ENCODE assay signal across 10 cellular contexts in the genomic region with DNA sequence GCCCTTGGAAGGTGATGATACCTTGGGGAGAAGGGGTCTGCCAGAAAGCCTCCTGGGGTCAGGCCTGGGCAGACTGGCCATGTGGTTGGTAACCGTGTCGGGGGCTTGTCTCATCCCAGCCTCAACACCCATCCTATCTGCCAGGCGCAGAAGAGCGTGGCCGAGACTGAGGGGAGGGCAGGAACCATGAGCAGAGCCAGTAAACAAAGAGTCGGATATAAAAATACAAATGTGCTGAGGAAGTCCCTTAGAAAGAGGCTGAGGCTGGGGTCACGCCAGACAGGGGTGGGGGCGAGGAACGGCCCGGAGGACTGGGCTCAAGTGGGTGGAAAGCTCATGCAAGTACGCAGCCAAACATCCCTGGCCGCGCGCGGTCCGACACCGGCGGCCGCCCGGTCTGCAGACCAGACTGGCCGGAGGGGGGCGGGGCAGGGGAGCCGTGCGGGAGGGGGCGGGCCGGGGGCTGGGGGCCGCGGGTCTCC. TPM values are rescaled to one million over a fixed set of nuclear protein-coding genes. Genes with fewer than 3 reads are reported as not detected.
DNase-seq lines count a peak whose midpoint lies in the region; ATAC-seq and TF ChIP-seq lines count a peak whose summit lies in the region.
"Had no signal": no experiment of that assay in that cellular context is flagged by ENCODE, and none has a peak within 500 bp of the region (broad histone marks: within the 10 kb centered on the region; RNA-seq: fewer than 3 reads in every experiment).

No MANE protein-coding gene starts in this region.

- peaks cover 0 to 16% (median 9%) of the 10 kb centered on the region in 4 donors for H3K36me3 ChIP-seq in stomach

- TF ChIP-seq EP300 in stomach (IDR thresholded peaks at IDR 0.05), result no peak

- TF ChIP-seq POLR2A in stomach (IDR thresholded peaks at IDR 0.05), result no peak

- H3K27ac ChIP-seq in stomach, result no peak overlapping the region

- peaks cover 23% of the 10 kb centered on the region for H3K4me1 Mint-ChIP-seq in activated naive CD8-positive, alpha-beta T cell treated with anti-CD3 and anti-CD28 coated beads, Interleukin-2, amount 10 ng/mL, durations not matched to agents 7 days and 5 days
- H3K4me1 Mint-ChIP-seq in activated naive CD8-positive, alpha-beta T cell treated with anti-CD3 and anti-CD28 coated beads, Interleukin-2, amount 50 U/mL, for 24 hours, result peaks cover 29% of the 10 kb centered on the region
- peaks cover 18 to 28% (median 25%) of the 10 kb centered on the region in 3 donors for H3K4me1 Mint-ChIP-seq in T-cell

- CTCF ChIA-PET in T-cell (lab: Charles Lee), result interaction anchor here in 1 of 2 donors (0.7 kb wide), 1 partner anchor 108 kb away, joined by 3 read pairs; no protein-coding TSS in a partner anchor

- ATAC-seq in activated naive CD8-positive, alpha-beta T cell treated with anti-CD3 and anti-CD28 coated beads, Interleukin-2, amount 10 ng/mL, durations not matched to agents 7 days and 5 days (ENCODE audit: low read depth), result no peak
- no peak for ATAC-seq in activated naive CD8-positive, alpha-beta T cell treated with anti-CD3 and anti-CD28 coated beads, Interleukin-2, amount 50 U/mL, for 24 hours
- no peak for ATAC-seq in T-cell (replicated peaks in 1 of 4)
- peak; percentile 3 for ATAC-seq in left lobe of liver
- ATAC-seq in HG03342 (IDR thresholded peaks at IDR 0.05; ENCODE audit: unreplicated experiment), result no peak
- no peak for ATAC-seq in HG03460 (IDR thresholded peaks at IDR 0.05; ENCODE audit: unreplicated experiment)
- no peak for ATAC-seq in GM19351 (IDR thresholded peaks at IDR 0.05; ENCODE audit: unreplicated experiment)

- DNase-seq in activated naive CD8-positive, alpha-beta T cell treated with anti-CD3 and anti-CD28 coated beads, Interleukin-2, amount 10 ng/mL, durations not matched to agents 7 days and 5 days, result no peak
- no peak for DNase-seq in activated naive CD8-positive, alpha-beta T cell treated with anti-CD3 and anti-CD28 coated beads, Interleukin-2, amount 50 U/mL, for 24 hours
- DNase-seq in T-cell (no peak), left lobe of liver (ENCODE audit: low spot score) (no peak), stomach (no peak)
- DNase-seq: NCI-H510A had no signal

- no peaks in the 10 kb centered on the region for H3K9me3 ChIP-seq in stomach

- peaks cover 30 to 34% (median 32%) of the 10 kb centered on the region in 4 donors for H3K4me1 ChIP-seq in stomach

- 18 to 28% (median 24%) methylated on average over 10 to 28 of the region's 28 CpGs for WGBS in stomach, 5 donors

- intact Hi-C loops in stomach (cut with DNase I; ENCODE audit: low total_unique reads), result no loop called here

- peaks cover 9 to 72% (median 46%) of the 10 kb centered on the region in 3 donors for H3K27me3 ChIP-seq in stomach

- peaks cover 8% of the 10 kb centered on the region for H3K36me3 Mint-ChIP-seq in activated naive CD8-positive, alpha-beta T cell treated with anti-CD3 and anti-CD28 coated beads, Interleukin-2, amount 10 ng/mL, durations not matched to agents 7 days and 5 days
- peaks cover 12% of the 10 kb centered on the region for H3K36me3 Mint-ChIP-seq in activated naive CD8-positive, alpha-beta T cell treated with anti-CD3 and anti-CD28 coated beads, Interleukin-2, amount 50 U/mL, for 24 hours (ENCODE audit: low read depth)
- no peaks in the 10 kb centered on the region for H3K36me3 Mint-ChIP-seq in T-cell

- no peaks in the 10 kb centered on the region for H3K9me3 Mint-ChIP-seq in activated naive CD8-positive, alpha-beta T cell treated with anti-CD3 and anti-CD28 coated beads, Interleukin-2, amount 10 ng/mL, durations not matched to agents 7 days and 5 days
- H3K9me3 Mint-ChIP-seq in activated naive CD8-positive, alpha-beta T cell treated with anti-CD3 and anti-CD28 coated beads, Interleukin-2, amount 50 U/mL, for 24 hours, result no peaks in the 10 kb centered on the region
- H3K9me3 Mint-ChIP-seq in T-cell, result no peaks in the 10 kb centered on the region

- peak overlapping the region in 3 of 4 donors; percentile 14 to 64 (median 63) for H3K4me3 ChIP-seq in stomach

- POLR2A ChIA-PET in activated naive CD8-positive, alpha-beta T cell treated with anti-CD3 and anti-CD28 coated beads, Interleukin-2, amount 10 ng/mL, durations not matched to agents 7 days and 5 days (lab: Charles Lee), result no interaction called here
- POLR2A ChIA-PET in T-cell (lab: Charles Lee), result no interaction called here

- no peak for TF ChIP-seq CTCF in stomach (IDR thresholded peaks at IDR 0.05)

- peak overlapping the region; percentile 37 for H3K4me3 Mint-ChIP-seq in activated naive CD8-positive, alpha-beta T cell treated with anti-CD3 and anti-CD28 coated beads, Interleukin-2, amount 10 ng/mL, durations not matched to agents 7 days and 5 days
- no peak overlapping the region for H3K4me3 Mint-ChIP-seq in activated naive CD8-positive, alpha-beta T cell treated with anti-CD3 and anti-CD28 coated beads, Interleukin-2, amount 50 U/mL, for 24 hours
- H3K4me3 Mint-ChIP-seq in T-cell, result peak overlapping the region; percentile 26 to 71 (median 66)

- peaks cover 35% of the 10 kb centered on the region for H3K27me3 Mint-ChIP-seq in activated naive CD8-positive, alpha-beta T cell treated with anti-CD3 and anti-CD28 coated beads, Interleukin-2, amount 10 ng/mL, durations not matched to agents 7 days and 5 days
- peaks cover 30% of the 10 kb centered on the region for H3K27me3 Mint-ChIP-seq in activated naive CD8-positive, alpha-beta T cell treated with anti-CD3 and anti-CD28 coated beads, Interleukin-2, amount 50 U/mL, for 24 hours
- H3K27me3 Mint-ChIP-seq in T-cell, result peaks cover 11 to 24% of the 10 kb centered on the region in 2 donors

- peak overlapping the region; percentile 48 for H3K27ac Mint-ChIP-seq in activated naive CD8-positive, alpha-beta T cell treated with anti-CD3 and anti-CD28 coated beads, Interleukin-2, amount 10 ng/mL, durations not matched to agents 7 days and 5 days
- H3K27ac Mint-ChIP-seq in activated naive CD8-positive, alpha-beta T cell treated with anti-CD3 and anti-CD28 coated beads, Interleukin-2, amount 50 U/mL, for 24 hours, result no peak overlapping the region
- peak overlapping the region in 1 of 2 donors; percentile 65 for H3K27ac Mint-ChIP-seq in T-cell

RNA-seq across cellular contexts. Expression of gene CAMK2N2, which starts 1.9 kb away (rescaled TPM):
- not detected for total RNA-seq in activated naive CD8-positive, alpha-beta T cell treated with anti-CD3 and anti-CD28 coated beads, Interleukin-2, amount 10 ng/mL, durations not matched to agents 7 days and 5 days
- under 1 TPM in 1 of 5 donors, not detected in 4; 0.19 TPM for total RNA-seq in T-cell
- 0.43 TPM for total RNA-seq in left lobe of liver
- not detected for total RNA-seq in stomach
- 1 to 10 TPM in 1 of 3 donors, under 1 TPM in 2; 0.58 to 1.2 (median 0.68) TPM for polyA plus RNA-seq in stomach
- polyA plus RNA-seq: CD14-positive monocyte had no signal

RNA-seq across cellular contexts. Expression of gene EEF1AKMT4, which starts 10.0 kb away (rescaled TPM):
- total RNA-seq in activated naive CD8-positive, alpha-beta T cell treated with anti-CD3 and anti-CD28 coated beads, Interleukin-2, amount 10 ng/mL, durations not matched to agents 7 days and 5 days, result 1 to 10 TPM; 2.5 to 3.3 TPM
- 1 to 10 TPM in 4 of 5 donors, under 1 TPM in 1; 0.37 to 4.0 (median 2.3) TPM for total RNA-seq in T-cell
- total RNA-seq in left lobe of liver, result 7.0 TPM
- 10 to 100 TPM in 1 of 5 donors, 1 to 10 TPM in 2, under 1 TPM in 1, not detected in 1; 0.73 to 18.5 (median 4.2) TPM for total RNA-seq in stomach
- 1 to 10 TPM; 4.4 to 6.5 (median 6.4) TPM for polyA plus RNA-seq in stomach

RNA-seq across cellular contexts. Expression of gene ALG3, which starts 10.7 kb away (rescaled TPM):
- total RNA-seq in activated naive CD8-positive, alpha-beta T cell treated with anti-CD3 and anti-CD28 coated beads, Interleukin-2, amount 10 ng/mL, durations not matched to agents 7 days and 5 days, result 10 to 100 TPM; 38.8 to 38.9 TPM
- 10 to 100 TPM; 18.7 to 43.1 (median 39.9) TPM for total RNA-seq in T-cell
- total RNA-seq in left lobe of liver, result 38.8 TPM
- total RNA-seq in stomach, result 100 to 1,000 TPM in 1 of 5 donors, 10 to 100 TPM in 4; 17.1 to 253 (median 24.1) TPM
- 10 to 100 TPM; 20.9 to 22.5 (median 20.9) TPM for polyA plus RNA-seq in stomach

RNA-seq across cellular contexts. Expression of gene ECE2, which starts 16.4 kb away (rescaled TPM):
- not detected for total RNA-seq in activated naive CD8-positive, alpha-beta T cell treated with anti-CD3 and anti-CD28 coated beads, Interleukin-2, amount 10 ng/mL, durations not matched to agents 7 days and 5 days
- total RNA-seq in T-cell (not detected), left lobe of liver (not detected), stomach (1 to 10 TPM in 1 of 5 donors, under 1 TPM in 1, not detected in 3; 0.45 to 2.9 TPM)
- not detected for polyA plus RNA-seq in stomach
- polyA plus RNA-seq: CD14-positive monocyte had no signal

RNA-seq across cellular contexts. Expression of gene VWA5B2, which starts 30.1 kb away (rescaled TPM):
- total RNA-seq in activated naive CD8-positive, alpha-beta T cell treated with anti-CD3 and anti-CD28 coated beads, Interleukin-2, amount 10 ng/mL, durations not matched to agents 7 days and 5 days, result under 1 TPM in 1 of 2 experiments, not detected in 1; 0.25 TPM
- total RNA-seq in T-cell, result under 1 TPM in 3 of 5 donors, not detected in 2; 0.10 to 0.23 (median 0.16) TPM
- total RNA-seq in left lobe of liver, result 0.75 TPM
- 10 to 100 TPM in 2 of 5 donors, 1 to 10 TPM in 2, under 1 TPM in 1; under 0.01 to 100.0 (median 2.4) TPM for total RNA-seq in stomach
- polyA plus RNA-seq in stomach, result 1 to 10 TPM; 1.6 to 3.5 (median 2.4) TPM
